In the genomic region with DNA sequence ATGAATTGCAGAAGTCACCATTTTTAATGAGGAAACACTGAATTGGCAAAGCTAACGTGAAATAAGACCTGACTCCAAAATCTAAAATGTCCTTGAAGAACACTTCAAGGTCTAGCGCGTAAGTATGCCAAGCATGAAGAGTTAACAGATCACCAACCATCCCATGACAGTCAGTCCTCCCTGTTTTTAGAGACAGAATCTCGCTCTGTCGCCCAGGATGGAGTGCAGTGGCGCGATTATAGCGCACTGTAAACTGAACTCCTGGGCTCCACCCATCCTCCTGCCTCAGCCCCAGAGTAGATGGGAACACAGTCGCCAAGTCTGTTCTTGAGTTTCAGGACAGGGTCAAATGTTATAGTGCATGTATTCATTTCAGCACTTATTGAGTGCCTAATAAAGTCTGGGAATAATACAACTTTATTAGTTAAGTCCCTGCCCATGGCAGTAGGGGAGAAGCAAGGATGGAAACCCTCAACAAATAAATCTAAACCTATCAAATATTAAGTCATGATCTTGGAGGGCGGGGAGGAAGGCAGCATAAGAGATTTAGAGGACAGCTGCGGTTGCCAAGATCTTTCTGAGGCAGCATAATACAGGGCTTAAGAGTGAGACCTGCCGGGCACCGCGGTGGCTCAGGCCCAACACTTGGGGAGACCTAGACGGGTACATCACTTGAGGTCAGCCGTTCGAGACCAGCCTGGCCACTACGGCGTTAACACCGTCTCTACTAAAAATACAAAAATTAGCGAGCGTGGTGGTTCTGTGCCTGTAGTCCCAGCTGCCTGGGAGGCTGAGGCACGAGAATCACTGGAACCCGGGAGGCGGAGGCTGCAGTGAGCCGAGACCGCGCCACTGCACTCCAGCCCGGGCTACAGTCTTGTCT, we compare ENCODE assay signal across 1 cellular context.
TF ChIP-seq lines count a peak whose summit lies in the region.

No MANE protein-coding gene starts in this region.

TF ChIP-seq in endothelial cell of umbilical vein, 7 proteins besides CTCF, POLR2A, EP300 and RAD21:
- no peak for TF ChIP-seq JUN (IDR thresholded peaks at IDR 0.05; ENCODE audit: borderline replicate concordance, insufficient read depth, insufficient read length, low read depth)
- TF ChIP-seq MYC (IDR thresholded peaks at IDR 0.05; ENCODE audit: low read depth, low read length) = no peak
- TF ChIP-seq, protein P1, sequence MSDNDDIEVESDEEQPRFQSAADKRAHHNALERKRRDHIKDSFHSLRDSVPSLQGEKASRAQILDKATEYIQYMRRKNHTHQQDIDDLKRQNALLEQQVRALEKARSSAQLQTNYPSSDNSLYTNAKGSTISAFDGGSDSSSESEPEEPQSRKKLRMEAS (IDR thresholded peaks at IDR 0.05; ENCODE audit: insufficient read depth, insufficient read length) = no peak
- no peak for TF ChIP-seq GATA2 (IDR thresholded peaks at IDR 0.05; ENCODE audit: insufficient read depth, insufficient read length, low read depth, low read length)
- TF ChIP-seq POLR2AphosphoS5 (IDR thresholded peaks at IDR 0.05; ENCODE audit: insufficient read depth, low read depth, low read length) = no peak
- TF ChIP-seq FOS (IDR thresholded peaks at IDR 0.05; ENCODE audit: borderline replicate concordance, insufficient read depth, low read length) = no peak
- no peak for TF ChIP-seq EZH2 (IDR thresholded peaks at IDR 0.05; ENCODE audit: borderline replicate concordance, low read depth, low read length, severe bottlenecking)
TF ChIP-seq in endothelial cell of umbilical vein: peak in this region for 0.
